ENCODE assay signal across 1 cellular context in the genomic region with DNA sequence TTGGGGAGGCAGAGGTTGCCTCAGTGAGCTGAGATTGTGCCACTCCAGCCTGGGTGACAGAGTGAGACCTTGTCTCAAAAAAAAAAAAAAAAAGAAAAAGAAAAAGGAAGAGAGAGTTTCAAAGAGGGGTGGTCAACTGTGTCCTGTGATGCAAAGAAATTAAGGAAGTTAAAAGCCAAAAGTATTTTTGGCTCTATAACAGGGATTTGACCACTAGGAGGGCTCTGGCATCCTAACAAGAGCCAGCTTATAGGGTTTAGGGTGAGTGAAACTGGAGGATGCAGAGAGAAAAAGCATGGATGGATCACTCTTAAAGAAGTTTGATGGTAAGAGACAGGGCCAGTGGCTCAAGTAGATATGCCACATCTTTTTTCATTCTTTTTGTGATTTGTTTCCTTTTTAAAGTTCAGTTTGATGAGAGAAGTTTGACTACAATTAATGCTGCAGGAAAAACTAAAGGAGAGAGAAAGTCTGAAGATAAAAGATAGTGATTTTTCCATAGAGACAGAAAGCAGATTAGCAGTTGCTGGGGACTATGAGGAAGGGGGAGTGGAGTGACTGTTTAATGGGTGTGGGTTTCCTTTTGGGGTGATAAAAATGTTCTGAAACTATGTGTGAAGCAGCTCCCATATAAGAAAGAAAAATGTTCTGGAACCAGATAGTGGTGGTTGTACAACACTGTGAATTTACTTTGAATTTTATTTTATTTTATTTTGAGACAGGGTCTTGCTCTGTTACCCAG.
TF ChIP-seq lines count a peak whose summit lies in the region.

No MANE protein-coding gene starts in this region.

TF ChIP-seq in K562, 482 proteins besides CTCF, POLR2A, EP300 and RAD21:
- TF ChIP-seq TSHZ1 (CRISPR knock-in tag; IDR thresholded peaks at IDR 0.05) = no peak
- TF ChIP-seq SOX6 (IDR thresholded peaks at IDR 0.05) = no peak
- no peak for TF ChIP-seq CBX3 (IDR thresholded peaks at IDR 0.05; ENCODE audit: borderline replicate concordance in 1 of 2, low read length in 2 of 2)
- TF ChIP-seq HNRNPLL (IDR thresholded peaks at IDR 0.05; ENCODE audit: low read depth, low read length, poor library complexity, severe bottlenecking) = no peak
- TF ChIP-seq TARDBP (IDR thresholded peaks at IDR 0.05) = no peak
- TF ChIP-seq RFX1 (IDR thresholded peaks at IDR 0.05) = peak; percentile 30; the same call in 1 of the 2 replicates
- no peak for TF ChIP-seq ATF1 (CRISPR knock-in tag; IDR thresholded peaks at IDR 0.05)
- no peak for TF ChIP-seq ATF1 (tag; IDR thresholded peaks at IDR 0.05)
- TF ChIP-seq VEZF1 (CRISPR knock-in tag; IDR thresholded peaks at IDR 0.05) = peak; percentile 58; the same call in 1 of the 2 replicates
- peak; percentile 45; the same call in 1 of the 2 replicates for TF ChIP-seq ARID1B (IDR thresholded peaks at IDR 0.05)
- TF ChIP-seq SIRT6 (IDR thresholded peaks at IDR 0.05; ENCODE audit: low read depth, low read length) = no peak
- TF ChIP-seq, protein P1, sequence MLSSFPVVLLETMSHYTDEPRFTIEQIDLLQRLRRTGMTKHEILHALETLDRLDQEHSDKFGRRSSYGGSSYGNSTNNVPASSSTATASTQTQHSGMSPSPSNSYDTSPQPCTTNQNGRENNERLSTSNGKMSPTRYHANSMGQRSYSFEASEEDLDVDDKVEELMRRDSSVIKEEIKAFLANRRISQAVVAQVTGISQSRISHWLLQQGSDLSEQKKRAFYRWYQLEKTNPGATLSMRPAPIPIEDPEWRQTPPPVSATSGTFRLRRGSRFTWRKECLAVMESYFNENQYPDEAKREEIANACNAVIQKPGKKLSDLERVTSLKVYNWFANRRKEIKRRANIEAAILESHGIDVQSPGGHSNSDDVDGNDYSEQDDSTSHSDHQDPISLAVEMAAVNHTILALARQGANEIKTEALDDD (IDR thresholded peaks at IDR 0.05) = no peak
- peak; percentile 32; the same call in 1 of the 2 replicates for TF ChIP-seq FOXJ2 (tag; IDR thresholded peaks at IDR 0.05)
- TF ChIP-seq ZNF584 (CRISPR knock-in tag; IDR thresholded peaks at IDR 0.05; ENCODE audit: low read depth) = no peak
- no peak for TF ChIP-seq IRF2 (CRISPR knock-in tag; IDR thresholded peaks at IDR 0.05)
- no peak for TF ChIP-seq SPI1 (IDR thresholded peaks at IDR 0.05; ENCODE audit: borderline replicate concordance, low read depth, low read length)
- TF ChIP-seq SMARCA4 (IDR thresholded peaks at IDR 0.05) = peak; percentile 20; the same call in 1 of the 2 replicates
- no peak for TF ChIP-seq PPARD (CRISPR knock-in tag; IDR thresholded peaks at IDR 0.05)
- no peak for TF ChIP-seq ZNF589 (CRISPR knock-in tag; IDR thresholded peaks at IDR 0.05; ENCODE audit: low read depth)
